31 cellular contexts compared by ENCODE assay signal in the genomic region with DNA sequence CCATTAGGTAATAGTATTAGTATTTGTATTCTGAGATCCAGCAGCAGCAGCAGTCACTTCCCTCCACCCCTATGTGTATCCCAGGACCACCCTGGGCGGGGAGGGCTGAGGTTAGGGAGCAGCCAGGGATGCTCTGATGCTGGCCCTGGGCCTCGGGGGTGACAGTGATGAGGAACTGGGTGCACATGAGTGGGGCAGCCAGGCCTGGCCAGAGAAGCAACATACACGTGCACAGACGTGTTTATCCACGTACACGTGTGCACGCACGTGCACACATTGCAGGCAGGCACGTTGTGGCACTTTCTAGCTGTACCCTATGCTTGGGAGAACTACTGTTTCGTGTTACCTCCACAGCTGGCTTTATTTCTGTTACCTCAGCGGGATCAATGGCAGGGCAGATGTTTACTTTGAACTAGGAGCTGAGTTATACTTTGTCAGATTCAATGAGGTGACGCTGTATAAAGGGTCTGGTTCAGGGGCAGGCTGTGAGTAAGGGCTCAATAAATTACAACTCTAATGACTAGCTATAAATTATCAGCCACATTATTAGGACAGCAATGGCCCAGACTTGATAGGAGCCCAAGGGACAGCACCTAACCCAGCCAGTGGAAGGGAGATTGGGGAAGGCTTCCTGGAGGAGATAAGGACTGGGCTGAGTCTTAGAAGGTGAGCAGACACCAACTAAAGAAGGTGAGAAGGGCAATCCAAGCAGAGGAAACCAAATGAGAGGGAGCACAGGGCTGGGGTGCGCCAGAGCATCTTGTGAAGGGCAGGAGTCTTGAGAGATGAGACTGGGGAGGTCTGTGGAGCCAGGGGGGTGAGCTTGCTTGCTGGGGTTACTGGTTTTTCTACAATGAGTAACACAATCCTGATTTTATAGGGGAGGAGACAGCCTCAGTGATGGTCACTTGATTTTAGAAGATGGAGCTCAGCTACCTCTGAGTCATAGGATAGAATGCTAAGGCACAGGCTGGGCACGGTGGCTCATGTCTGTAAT. TPM values are rescaled to one million over a fixed set of nuclear protein-coding genes. Genes with fewer than 3 reads are reported as not detected.
DNase-seq lines count a peak whose midpoint lies in the region; ATAC-seq and TF ChIP-seq lines count a peak whose summit lies in the region.
"Had no signal": no experiment of that assay in that cellular context is flagged by ENCODE, and none has a peak within 500 bp of the region (broad histone marks: within the 10 kb centered on the region; RNA-seq: fewer than 3 reads in every experiment).

No MANE protein-coding gene starts in this region.

- no peak overlapping the region for H3K4me3 Mint-ChIP-seq in activated CD8-positive, alpha-beta T cell treated with anti-CD3 and anti-CD28 coated beads, Interleukin-2, amount 10 ng/mL, durations not matched to agents 7 days and 5 days
- no peak overlapping the region for H3K4me3 Mint-ChIP-seq in activated CD8-positive, alpha-beta T cell treated with anti-CD3 and anti-CD28 coated beads for 36 hours
- no peak overlapping the region for H3K4me3 Mint-ChIP-seq in natural killer cell treated with Interleukin-12 subunit alpha and Interleukin-12 subunit beta and Interleukin-15 and Interleukin-18, amount 100 ng/mL, for 72 hours
- no peak overlapping the region for H3K4me3 Mint-ChIP-seq in MCF 10A (ENCODE audit: unreplicated experiment)
- H3K4me3 Mint-ChIP-seq: activated T-helper 1 cell treated with anti-CD3 and anti-CD28 coated beads, Interleukin-12 subunit alpha, Interleukin-12 subunit beta, Interleukin-2, Interleukin-4 antibody, amounts not matched to agents 30 ng/mL and 10 ng/mL and 1 ng/mL, durations not matched to agents 14 hours and 24 hours and 36 hours; CD14-positive monocyte; stimulated activated naive B cell treated with anti-CD40 and anti-IgM and Interleukin-4, amounts not matched to agents 10 μg/mL and 1 μg/mL and 100 μg/mL, for 72 hours; WTC11 had no signal

- no peaks in the 10 kb centered on the region for H3K4me1 Mint-ChIP-seq in activated CD8-positive, alpha-beta T cell treated with anti-CD3 and anti-CD28 coated beads, Interleukin-2, amount 10 ng/mL, durations not matched to agents 7 days and 5 days (ENCODE audit: low read depth)
- no peaks in the 10 kb centered on the region for H3K4me1 Mint-ChIP-seq in activated CD8-positive, alpha-beta T cell treated with anti-CD3 and anti-CD28 coated beads for 36 hours (ENCODE audit: low read depth)
- H3K4me1 Mint-ChIP-seq in natural killer cell treated with Interleukin-12 subunit alpha and Interleukin-12 subunit beta and Interleukin-15 and Interleukin-18, amount 100 ng/mL, for 72 hours (ENCODE audit: low read depth in 2 of 2), result no peaks in the 10 kb centered on the region
- no peaks in the 10 kb centered on the region for H3K4me1 Mint-ChIP-seq in MCF 10A (ENCODE audit: insufficient read depth, unreplicated experiment)
- H3K4me1 Mint-ChIP-seq: CD14-positive monocyte; stimulated activated naive B cell treated with anti-CD40 and anti-IgM and Interleukin-4, amounts not matched to agents 10 μg/mL and 1 μg/mL and 100 μg/mL, for 72 hours had no signal

- TF ChIP-seq CTCF in activated CD8-positive, alpha-beta T cell treated with anti-CD3 and anti-CD28 coated beads for 36 hours (IDR thresholded peaks at IDR 0.05), result no peak
- TF ChIP-seq CTCF in lung (IDR thresholded peaks at IDR 0.05; ENCODE audit: control extremely low read depth, extremely low read depth), result no peak
- no peak for TF ChIP-seq CTCF in MCF 10A (IDR thresholded peaks at IDR 0.05; ENCODE audit: unreplicated experiment)

- H3K9me3 ChIP-seq in lung (ENCODE audit: control insufficient read depth in 2 of 2, insufficient read depth in 1 of 2, low read length in 1 of 2), result no peaks in the 10 kb centered on the region
- H3K9me3 ChIP-seq: SJCRH30, upper lobe of left lung had no signal

- DNase-seq in activated CD8-positive, alpha-beta T cell treated with anti-CD3 and anti-CD28 coated beads, Interleukin-2, amount 10 ng/mL, durations not matched to agents 7 days and 5 days, result peak; percentile 11
- DNase-seq in activated CD8-positive, alpha-beta T cell treated with anti-CD3 and anti-CD28 coated beads for 36 hours, result no peak
- DNase-seq in lung (ENCODE audit: low spot score) (peak; percentile 20), iPS-NIHi11 (ENCODE audit: low spot score) (no peak), MCF 10A (ENCODE audit: unreplicated experiment) (no peak)
- peak; percentile 13 for DNase-seq in stimulated activated CD8-positive, alpha-beta memory T cell treated with anti-CD3 and anti-CD28 coated beads, Interleukin-4, amount 100 ng/mL, for 48 hours
- no peak for DNase-seq in natural killer cell treated with Interleukin-12 subunit alpha and Interleukin-12 subunit beta and Interleukin-15 and Interleukin-18, amount 100 ng/mL, for 72 hours (ENCODE audit: low spot score)
- DNase-seq: 8988T; activated CD4-positive, alpha-beta T cell treated with anti-CD3 and anti-CD28 coated beads, Interleukin-2, amount 50 U/mL, for 1 hour; DMS79 treated with DMSO at 0.1 percent for 48 hours; effector CD8-positive, alpha-beta T cell; GDM1; hippocampal formation; left colon; mesenchymal stem cell; NCI-H1092; NCI-H1694; NCI-H446; NCI-H82; SJCRH30; stimulated activated naive B cell treated with anti-CD40 and anti-IgM and Interleukin-4, amounts not matched to agents 10 μg/mL and 1 μg/mL and 100 μg/mL, for 72 hours; upper lobe of left lung had no signal

- POLR2A ChIA-PET in activated CD8-positive, alpha-beta T cell treated with anti-CD3 and anti-CD28 coated beads, Interleukin-2, amount 10 ng/mL, durations not matched to agents 7 days and 5 days (lab: Charles Lee), result interaction anchor here (0.8 kb wide), 1 partner anchor 10 kb away, joined by 3 read pairs; no protein-coding TSS in a partner anchor
- POLR2A ChIA-PET in activated CD8-positive, alpha-beta T cell treated with anti-CD3 and anti-CD28 coated beads for 36 hours (lab: Charles Lee), result no interaction called here
- POLR2A ChIA-PET in MCF 10A (lab: Yijun Ruan, JAX), result no interaction called here

- no peak overlapping the region for H3K27ac ChIP-seq in lung (ENCODE audit: low read depth in 1 of 2, low read length in 1 of 2)
- H3K27ac ChIP-seq: epithelial cell of prostate, SJCRH30, upper lobe of left lung had no signal

- H3K27me3 Mint-ChIP-seq in activated CD8-positive, alpha-beta T cell treated with anti-CD3 and anti-CD28 coated beads, Interleukin-2, amount 10 ng/mL, durations not matched to agents 7 days and 5 days (ENCODE audit: low read depth), result peaks cover 3% of the 10 kb centered on the region
- no peaks in the 10 kb centered on the region for H3K27me3 Mint-ChIP-seq in activated CD8-positive, alpha-beta T cell treated with anti-CD3 and anti-CD28 coated beads for 36 hours
- H3K27me3 Mint-ChIP-seq in natural killer cell treated with Interleukin-12 subunit alpha and Interleukin-12 subunit beta and Interleukin-15 and Interleukin-18, amount 100 ng/mL, for 72 hours, result peaks cover 14 to 24% of the 10 kb centered on the region in 2 donors
- peaks cover 19% of the 10 kb centered on the region for H3K27me3 Mint-ChIP-seq in MCF 10A (ENCODE audit: insufficient read depth, unreplicated experiment)

- H3K36me3 Mint-ChIP-seq in activated CD8-positive, alpha-beta T cell treated with anti-CD3 and anti-CD28 coated beads, Interleukin-2, amount 10 ng/mL, durations not matched to agents 7 days and 5 days (ENCODE audit: low read depth), result peaks cover 4% of the 10 kb centered on the region
- peaks cover 5% of the 10 kb centered on the region for H3K36me3 Mint-ChIP-seq in activated CD8-positive, alpha-beta T cell treated with anti-CD3 and anti-CD28 coated beads for 36 hours (ENCODE audit: low read depth)
- no peaks in the 10 kb centered on the region for H3K36me3 Mint-ChIP-seq in natural killer cell treated with Interleukin-12 subunit alpha and Interleukin-12 subunit beta and Interleukin-15 and Interleukin-18, amount 100 ng/mL, for 72 hours
- H3K36me3 Mint-ChIP-seq in MCF 10A (ENCODE audit: insufficient read depth, unreplicated experiment), result peaks cover 6% of the 10 kb centered on the region
- H3K36me3 Mint-ChIP-seq: WTC11 had no signal

- CTCF ChIA-PET in activated CD8-positive, alpha-beta T cell treated with anti-CD3 and anti-CD28 coated beads, Interleukin-2, amount 10 ng/mL, durations not matched to agents 7 days and 5 days (lab: Charles Lee), result interaction anchor here (0.7 kb wide), 1 partner anchor 53 kb away, joined by 5 read pairs; no protein-coding TSS in a partner anchor
- CTCF ChIA-PET in activated CD8-positive, alpha-beta T cell treated with anti-CD3 and anti-CD28 coated beads for 36 hours (lab: Charles Lee), result interaction anchor here (1.0 to 6.9 kb wide), 3 partner anchors 13 to 94 kb away, joined by 3 to 32 read pairs (median 3); no protein-coding TSS in a partner anchor
- CTCF ChIA-PET in MCF 10A (lab: Yijun Ruan, JAX), result interaction anchor here (0.6 to 3.8 kb wide), 5 partner anchors 10 to 372 kb away, joined by 3 to 25 read pairs (median 4); no protein-coding TSS in a partner anchor

- intact Hi-C loops in activated CD8-positive, alpha-beta T cell treated with anti-CD3 and anti-CD28 coated beads for 36 hours (cut with micrococcal nuclease), result no loop called here
- intact Hi-C loops in MCF 10A (cut with micrococcal nuclease), result no loop called here

- no peaks in the 10 kb centered on the region for H3K27me3 ChIP-seq in lung (ENCODE audit: control insufficient read depth, insufficient read depth)
- H3K27me3 ChIP-seq: SJCRH30, upper lobe of left lung had no signal

- no peak overlapping the region for H3K27ac Mint-ChIP-seq in activated CD8-positive, alpha-beta T cell treated with anti-CD3 and anti-CD28 coated beads, Interleukin-2, amount 10 ng/mL, durations not matched to agents 7 days and 5 days
- no peak overlapping the region for H3K27ac Mint-ChIP-seq in activated CD8-positive, alpha-beta T cell treated with anti-CD3 and anti-CD28 coated beads for 36 hours
- no peak overlapping the region for H3K27ac Mint-ChIP-seq in natural killer cell treated with Interleukin-12 subunit alpha and Interleukin-12 subunit beta and Interleukin-15 and Interleukin-18, amount 100 ng/mL, for 72 hours
- H3K27ac Mint-ChIP-seq in MCF 10A (ENCODE audit: low read depth, unreplicated experiment), result no peak overlapping the region
- H3K27ac Mint-ChIP-seq: activated naive CD4-positive, alpha-beta T cell treated with anti-CD3 and anti-CD28 coated beads, Interleukin-2, amount 50 U/mL, for 72 hours; activated T-helper 1 cell treated with anti-CD3 and anti-CD28 coated beads, Interleukin-12 subunit alpha, Interleukin-12 subunit beta, Interleukin-2, Interleukin-4 antibody, amounts not matched to agents 30 ng/mL and 10 ng/mL and 1 ng/mL, durations not matched to agents 14 hours and 24 hours and 36 hours; stimulated activated naive B cell treated with anti-CD40 and anti-IgM and Interleukin-4, amounts not matched to agents 10 μg/mL and 1 μg/mL and 100 μg/mL, for 72 hours; WTC11 had no signal

- no TSS peak for BruUV-seq in MCF 10A (replicated peaks; lab: Mats Ljungman, UMichigan)

- H3K4me1 ChIP-seq in lung (ENCODE audit: control insufficient read depth in 2 of 2, insufficient read depth in 2 of 2, low read length in 2 of 2), result no peaks in the 10 kb centered on the region
- H3K4me1 ChIP-seq: SJCRH30, upper lobe of left lung had no signal

- ATAC-seq in activated CD8-positive, alpha-beta T cell treated with anti-CD3 and anti-CD28 coated beads, Interleukin-2, amount 10 ng/mL, durations not matched to agents 7 days and 5 days, result no peak
- no peak for ATAC-seq in activated CD8-positive, alpha-beta T cell treated with anti-CD3 and anti-CD28 coated beads for 36 hours
- ATAC-seq in SK-N-SH treated with all-trans-retinoic acid at 6 μM for 48 hours (peak; percentile 34; the same call in 2 of the 3 replicates), lung (ENCODE audit: insufficient read depth, low FRiP score) (no peak)
- ATAC-seq in natural killer cell treated with Interleukin-12 subunit alpha and Interleukin-12 subunit beta and Interleukin-15 and Interleukin-18, amount 100 ng/mL, for 72 hours, result no peak
- ATAC-seq: activated naive CD4-positive, alpha-beta T cell treated with anti-CD3 and anti-CD28 coated beads, Interleukin-2, amount 50 U/mL, for 72 hours; left colon; stimulated activated naive B cell treated with anti-CD40 and anti-IgM and Interleukin-4, amounts not matched to agents 10 μg/mL and 1 μg/mL and 100 μg/mL, for 72 hours; WTC11 had no signal

- H3K9me3 Mint-ChIP-seq in activated CD8-positive, alpha-beta T cell treated with anti-CD3 and anti-CD28 coated beads, Interleukin-2, amount 10 ng/mL, durations not matched to agents 7 days and 5 days (ENCODE audit: insufficient read depth), result no peaks in the 10 kb centered on the region
- H3K9me3 Mint-ChIP-seq in activated CD8-positive, alpha-beta T cell treated with anti-CD3 and anti-CD28 coated beads for 36 hours, result no peaks in the 10 kb centered on the region
- no peaks in the 10 kb centered on the region for H3K9me3 Mint-ChIP-seq in natural killer cell treated with Interleukin-12 subunit alpha and Interleukin-12 subunit beta and Interleukin-15 and Interleukin-18, amount 100 ng/mL, for 72 hours
- H3K9me3 Mint-ChIP-seq in MCF 10A (ENCODE audit: unreplicated experiment), result no peaks in the 10 kb centered on the region
- H3K9me3 Mint-ChIP-seq: activated naive CD4-positive, alpha-beta T cell treated with anti-CD3 and anti-CD28 coated beads, Interleukin-2, amount 50 U/mL, for 72 hours; activated T-helper 1 cell treated with anti-CD3 and anti-CD28 coated beads, Interleukin-12 subunit alpha, Interleukin-12 subunit beta, Interleukin-2, Interleukin-4 antibody, amounts not matched to agents 30 ng/mL and 10 ng/mL and 1 ng/mL, durations not matched to agents 14 hours and 24 hours and 36 hours; CD14-positive monocyte; stimulated activated naive B cell treated with anti-CD40 and anti-IgM and Interleukin-4, amounts not matched to agents 10 μg/mL and 1 μg/mL and 100 μg/mL, for 72 hours; WTC11 had no signal

- WGBS in lung, 2 donors, result 74 to 85% methylated on average over 14 of the region's 14 CpGs

- no peak overlapping the region for H3K4me3 ChIP-seq in lung
- H3K4me3 ChIP-seq: SJCRH30, upper lobe of left lung had no signal

- H3K36me3 ChIP-seq in lung (ENCODE audit: control insufficient read depth in 2 of 2, insufficient read depth in 2 of 2, low read length in 2 of 2), result no peaks in the 10 kb centered on the region
- H3K36me3 ChIP-seq: SJCRH30, upper lobe of left lung had no signal

RNA-seq across cellular contexts. Expression of a gene that starts 22.4 kb away (rescaled TPM):
- total RNA-seq in activated CD8-positive, alpha-beta T cell treated with anti-CD3 and anti-CD28 coated beads, Interleukin-2, amount 10 ng/mL, durations not matched to agents 7 days and 5 days, result not detected
- not detected for total RNA-seq in activated CD8-positive, alpha-beta T cell treated with anti-CD3 and anti-CD28 coated beads for 36 hours
- total RNA-seq in lung, result 10 to 100 TPM; 50.0 to 57.3 TPM
- polyA plus RNA-seq in lung, result 10 to 100 TPM; 57.3 to 57.6 TPM
- total RNA-seq in natural killer cell treated with Interleukin-12 subunit alpha and Interleukin-12 subunit beta and Interleukin-15 and Interleukin-18, amount 100 ng/mL, for 72 hours, result not detected
- total RNA-seq in MCF 10A (2022), result not detected in 2 replicates
- total RNA-seq: activated naive CD4-positive, alpha-beta T cell treated with anti-CD3 and anti-CD28 coated beads, Interleukin-2, amount 50 U/mL, for 72 hours; activated T-helper 1 cell treated with anti-CD3 and anti-CD28 coated beads, Interleukin-12 subunit alpha, Interleukin-12 subunit beta, Interleukin-2, Interleukin-4 antibody, amounts not matched to agents 30 ng/mL and 10 ng/mL and 1 ng/mL, durations not matched to agents 14 hours and 24 hours and 36 hours; bronchial epithelial cell; HT-29; RPMI7951; SJCRH30 had no signal
- polyA plus RNA-seq: CD14-positive monocyte had no signal

RNA-seq across cellular contexts. Expression of a gene that starts 48.6 kb away (rescaled TPM):
- 10 to 100 TPM; 18.3 to 20.1 TPM for total RNA-seq in activated CD8-positive, alpha-beta T cell treated with anti-CD3 and anti-CD28 coated beads, Interleukin-2, amount 10 ng/mL, durations not matched to agents 7 days and 5 days
- 10 to 100 TPM; 27.7 to 29.0 TPM for total RNA-seq in activated CD8-positive, alpha-beta T cell treated with anti-CD3 and anti-CD28 coated beads for 36 hours
- total RNA-seq in lung, result 10 to 100 TPM; 19.5 to 23.3 TPM
- polyA plus RNA-seq in lung, result 1 to 10 TPM; 7.1 to 8.1 TPM
- 10 to 100 TPM; 18.5 to 21.3 TPM for total RNA-seq in natural killer cell treated with Interleukin-12 subunit alpha and Interleukin-12 subunit beta and Interleukin-15 and Interleukin-18, amount 100 ng/mL, for 72 hours
- 20.7 and 23.5 TPM in 2 replicates for total RNA-seq in MCF 10A (2022)

Comparison
In these comparisons a context has a peak if more than half of its experiments do, and no peak if none do; other contexts are left out.
1. DNase-seq: peak in activated CD8-positive, alpha-beta T cell treated with anti-CD3 and anti-CD28 coated beads, Interleukin-2, amount 10 ng/mL, durations not matched to agents 7 days and 5 days (single experiment), lung (single experiment) and stimulated activated CD8-positive, alpha-beta memory T cell treated with anti-CD3 and anti-CD28 coated beads, Interleukin-4, amount 100 ng/mL, for 48 hours (single experiment); none in activated CD8-positive, alpha-beta T cell treated with anti-CD3 and anti-CD28 coated beads for 36 hours (single experiment), iPS-NIHi11 (single experiment), natural killer cell treated with Interleukin-12 subunit alpha and Interleukin-12 subunit beta and Interleukin-15 and Interleukin-18, amount 100 ng/mL, for 72 hours (single experiment) and MCF 10A (single experiment).
2. RNA of a gene that starts 22.4 kb away (total RNA-seq): 50.0 to 57.3 TPM in lung; not detected in natural killer cell treated with Interleukin-12 subunit alpha and Interleukin-12 subunit beta and Interleukin-15 and Interleukin-18, amount 100 ng/mL, for 72 hours, not detected in activated CD8-positive, alpha-beta T cell treated with anti-CD3 and anti-CD28 coated beads, Interleukin-2, amount 10 ng/mL, durations not matched to agents 7 days and 5 days, not detected in activated CD8-positive, alpha-beta T cell treated with anti-CD3 and anti-CD28 coated beads for 36 hours and not detected in MCF 10A; every median in the first group is over 10 times any median in the second.